ENCODE assay signal across 8 cellular contexts in genomic region chr6:26537846-26538571, GRCh38. TPM values are rescaled to one million over a fixed set of nuclear protein-coding genes. Genes with fewer than 3 reads are reported as not detected.
DNase-seq lines count a peak whose midpoint lies in the region; ATAC-seq and TF ChIP-seq lines count a peak whose summit lies in the region.

Gene HMGN4, plus strand, starts transcription at chr6:26538366. Its CDS starts 6,841 bp downstream, at chr6:26545207.

- ATAC-seq in HG03439 (IDR thresholded peaks at IDR 0.05; ENCODE audit: unreplicated experiment), result peak; percentile 48

- H3K4me1 Mint-ChIP-seq in chondrocyte (ENCODE audit: low read depth), result peaks cover 49% of the 10 kb centered on the region

- H3K27me3 Mint-ChIP-seq in chondrocyte (ENCODE audit: low read depth), result no peaks in the 10 kb centered on the region

- TF ChIP-seq CTCF in chondrocyte (IDR thresholded peaks at IDR 0.05), result peak; percentile 37

- peak within 1 kb of the TSS; percentile 91 for H3K27ac ChIP-seq in layer of hippocampus (ENCODE audit: low read depth, low read length)

- peak within 1 kb of the TSS; percentile 91 for H3K4me3 Mint-ChIP-seq in chondrocyte (ENCODE audit: unreplicated experiment)

- H3K27me3 ChIP-seq in layer of hippocampus (ENCODE audit: control insufficient read depth, insufficient read depth, low read length), result no peaks in the 10 kb centered on the region

- H3K9me3 Mint-ChIP-seq in chondrocyte (ENCODE audit: low read depth), result no peaks in the 10 kb centered on the region

- DNase-seq in AML-193 (lab: John Stamatoyannopoulos, UW), result peak; percentile 94 to 95
- peak; percentile 80 to 88 for DNase-seq in NCI-H524 (lab: John Stamatoyannopoulos, UW)
- peak; percentile 63 to 72 for DNase-seq in activated CD4-positive, alpha-beta T cell treated with anti-CD3 and anti-CD28 coated beads for 24 hours (ENCODE audit: low read depth in 2 of 2)
- no peak for DNase-seq in chondrocyte (ENCODE audit: low spot score)
- peak; percentile 64 to 82 for DNase-seq in stimulated activated CD4-positive, alpha-beta T cell treated with anti-CD3 and anti-CD28 coated beads, Interleukin-1b, Interleukin-23, amount 100 ng/mL, for 4 hours (ENCODE audit: low read depth in 2 of 2)

- H3K36me3 Mint-ChIP-seq in chondrocyte (ENCODE audit: low read depth), result peaks cover 11% of the 10 kb centered on the region

- peak; percentile 82 for TF ChIP-seq POLR2A in GM19193 (IDR thresholded peaks at IDR 0.05; ENCODE audit: extremely low read depth, insufficient read depth, insufficient read length)

- peak within 1 kb of the TSS; percentile 99 for H3K27ac Mint-ChIP-seq in chondrocyte (ENCODE audit: unreplicated experiment)

RNA-seq across cellular contexts. Expression of gene HMGN4, which starts in this region (rescaled TPM):
- 44.7 to 50.1 TPM (median 47.3 TPM) in 3 replicates for total RNA-seq in chondrocyte
